ENCODE assay signal across 22 cellular contexts in genomic region chr12:28235017-28235416, GRCh38. TPM values are rescaled to one million over a fixed set of nuclear protein-coding genes. Genes with fewer than 3 reads are reported as not detected.
A peak's percentile ranks its signal among the peaks of the same experiment; 100 is the strongest.
DNase-seq lines count a peak whose midpoint lies in the region; ATAC-seq, FAIRE-seq and TF ChIP-seq lines count a peak whose summit lies in the region.
"Had no signal": no experiment of that assay in that cellular context is flagged by ENCODE, and none has a peak within 500 bp of the region (broad histone marks: within the 10 kb centered on the region; RNA-seq: fewer than 3 reads in every experiment).

No MANE protein-coding gene starts in this region.

- no peaks in the 10 kb centered on the region for H3K79me1 ChIP-seq in neuronal stem cell (ENCODE audit: low read depth, low read length)

- CTCF ChIA-PET in activated CD8-positive, alpha-beta memory T cell treated with anti-CD3 and anti-CD28 coated beads, Interleukin-2, amount 10 ng/mL, durations not matched to agents 7 days and 5 days (lab: Charles Lee): interaction anchor here (1.0 kb wide), 1 partner anchor 44 kb away, joined by 3 read pairs; no protein-coding TSS in a partner anchor
- CTCF ChIA-PET in RWPE1 (lab: Yijun Ruan, JAX): no interaction called here

- DNase-seq in activated CD8-positive, alpha-beta memory T cell treated with anti-CD3 and anti-CD28 coated beads, Interleukin-2, amount 10 ng/mL, durations not matched to agents 7 days and 5 days: no peak
- no peak for DNase-seq in activated CD8-positive, alpha-beta memory T cell treated with anti-CD3 and anti-CD28 coated beads, Interleukin-2, amount 50 U/mL, for 4 hours
- DNase-seq in astrocyte (ENCODE audit: low read depth) (no peak), neuronal stem cell (ENCODE audit: low spot score) (no peak), RWPE1 (ENCODE audit: low spot score) (no peak)
- no peak for DNase-seq in stimulated activated effector memory CD8-positive, alpha-beta T cell treated with anti-CD3 and anti-CD28 coated beads, Interleukin-12 subunit alpha, Interleukin-12 subunit beta, amount 100 ng/mL, for 72 hours (ENCODE audit: low spot score in 2 of 2)
- DNase-seq: Caco-2, DMS79 treated with DMSO at 0.1 percent for 48 hours, GDM1, HCEC 1CT, IMR-90, NCI-H1105, NCI-H187, NCI-H446 treated with DMSO at 0.1 percent for 48 hours, NCI-H748 treated with DMSO at 0.1 percent for 48 hours, Right ventricle myocardium superior, SK-N-SH had no signal

- no peak overlapping the region for H2BK15ac ChIP-seq in neuronal stem cell (ENCODE audit: low read length)

- no peaks in the 10 kb centered on the region for H3K9me3 Mint-ChIP-seq in activated CD8-positive, alpha-beta memory T cell treated with anti-CD3 and anti-CD28 coated beads, Interleukin-2, amount 10 ng/mL, durations not matched to agents 7 days and 5 days (ENCODE audit: low read depth)
- no peaks in the 10 kb centered on the region for H3K9me3 Mint-ChIP-seq in astrocyte (ENCODE audit: unreplicated experiment)
- H3K9me3 Mint-ChIP-seq in stimulated activated effector memory CD8-positive, alpha-beta T cell treated with anti-CD3 and anti-CD28 coated beads, Interleukin-12 subunit alpha, Interleukin-12 subunit beta, amount 100 ng/mL, for 72 hours: no peaks in the 10 kb centered on the region

- no peaks in the 10 kb centered on the region for H4K20me1 ChIP-seq in KMS-11 (ENCODE audit: insufficient read depth)
- H4K20me1 ChIP-seq in astrocyte (ENCODE audit: insufficient read depth, low read length): no peaks in the 10 kb centered on the region

- H2BK12ac ChIP-seq in neuronal stem cell (ENCODE audit: low read length): no peak overlapping the region

- no peak overlapping the region for H2BK120ac ChIP-seq in neuronal stem cell (ENCODE audit: low read depth, low read length)

- POLR2A ChIA-PET in RWPE1 (lab: Yijun Ruan, JAX; ENCODE audit: low non-redundant PET): no interaction called here

- H4K8ac ChIP-seq in neuronal stem cell (ENCODE audit: low read depth, low read length): no peak overlapping the region

- H3K18ac ChIP-seq in neuronal stem cell (ENCODE audit: low read length): no peak overlapping the region

- TF ChIP-seq CTCF in KMS-11 (conservative IDR thresholded peaks at IDR 0.05; ENCODE audit: low read depth, low read length) (no peak), astrocyte (IDR thresholded peaks at IDR 0.05; ENCODE audit: insufficient read depth, low read depth, low read length) (no peak), RWPE1 (conservative IDR thresholded peaks at IDR 0.05; ENCODE audit: low read depth) (no peak)

- H4K91ac ChIP-seq in neuronal stem cell (ENCODE audit: low read depth, low read length, poor library complexity): no peak overlapping the region

- H3K36me3 ChIP-seq in KMS-11 (ENCODE audit: insufficient read depth) (no peaks in the 10 kb centered on the region), astrocyte (ENCODE audit: insufficient read depth, low read length) (no peaks in the 10 kb centered on the region), neuronal stem cell (replicated peaks in 1 of 2; ENCODE audit: control insufficient read depth in 2 of 2, insufficient read depth in 2 of 2, low read length in 2 of 2) (no peaks in the 10 kb centered on the region)

- H3K23ac ChIP-seq in neuronal stem cell (ENCODE audit: low read depth, low read length, poor library complexity): no peak overlapping the region

- H3K9me3 ChIP-seq in astrocyte (ENCODE audit: insufficient read depth, low read depth, low read length) (no peaks in the 10 kb centered on the region), neuronal stem cell (replicated peaks in 1 of 2; ENCODE audit: control insufficient read depth in 2 of 2, insufficient read depth in 1 of 2, low read depth in 1 of 2, low read length in 2 of 2) (no peaks in the 10 kb centered on the region)
- H3K9me3 ChIP-seq: SK-N-SH had no signal

- H3K79me2 ChIP-seq in KMS-11 (ENCODE audit: insufficient read depth, low read depth) (0 out of 2 replicates have a peak, but pooled peaks cover 6% of the 10 kb centered on the region), astrocyte (ENCODE audit: insufficient read depth, low read length) (peaks cover 2% of the 10 kb centered on the region)

- H2BK5ac ChIP-seq in neuronal stem cell (ENCODE audit: low read length): no peak overlapping the region

- no peak overlapping the region for H3K4me3 Mint-ChIP-seq in activated CD8-positive, alpha-beta memory T cell treated with anti-CD3 and anti-CD28 coated beads, Interleukin-2, amount 10 ng/mL, durations not matched to agents 7 days and 5 days
- no peak overlapping the region for H3K4me3 Mint-ChIP-seq in astrocyte (ENCODE audit: unreplicated experiment)
- no peak overlapping the region for H3K4me3 Mint-ChIP-seq in stimulated activated effector memory CD8-positive, alpha-beta T cell treated with anti-CD3 and anti-CD28 coated beads, Interleukin-12 subunit alpha, Interleukin-12 subunit beta, amount 100 ng/mL, for 72 hours
- H3K4me3 Mint-ChIP-seq: CD14-positive monocyte had no signal

- H3K27ac ChIP-seq in KMS-11: peak overlapping the region; percentile 25
- no peak overlapping the region for H3K27ac ChIP-seq in astrocyte (ENCODE audit: low read depth, low read length)
- no peak overlapping the region for H3K27ac ChIP-seq in neuronal stem cell (replicated peaks; ENCODE audit: low read length)
- no peak overlapping the region for H3K27ac ChIP-seq in RWPE1

- no peak for FAIRE-seq in astrocyte (lab: Jason Lieb, UNC)
- FAIRE-seq: A204.1 had no signal

- no peak overlapping the region for H3K9ac ChIP-seq in KMS-11
- H3K9ac ChIP-seq in astrocyte (ENCODE audit: low read length): no peak overlapping the region
- no peak overlapping the region for H3K9ac ChIP-seq in neuronal stem cell (ENCODE audit: low read depth, low read length, poor library complexity)
- H3K9ac ChIP-seq: SK-N-SH had no signal

- ATAC-seq in activated CD8-positive, alpha-beta memory T cell treated with anti-CD3 and anti-CD28 coated beads, Interleukin-2, amount 10 ng/mL, durations not matched to agents 7 days and 5 days: no peak
- ATAC-seq in stimulated activated effector memory CD8-positive, alpha-beta T cell treated with anti-CD3 and anti-CD28 coated beads, Interleukin-12 subunit alpha, Interleukin-12 subunit beta, amount 100 ng/mL, for 72 hours: peak; percentile 69
- ATAC-seq in GM21381 (IDR thresholded peaks at IDR 0.05; ENCODE audit: unreplicated experiment): no peak
- ATAC-seq: Panc1 had no signal

- H3K14ac ChIP-seq in neuronal stem cell (ENCODE audit: low read length): no peak overlapping the region

- H3K4me1 Mint-ChIP-seq in activated CD8-positive, alpha-beta memory T cell treated with anti-CD3 and anti-CD28 coated beads, Interleukin-2, amount 10 ng/mL, durations not matched to agents 7 days and 5 days: peaks cover 21% of the 10 kb centered on the region
- H3K4me1 Mint-ChIP-seq in astrocyte (ENCODE audit: low read depth, unreplicated experiment): peaks cover 12% of the 10 kb centered on the region
- peaks cover 22% of the 10 kb centered on the region for H3K4me1 Mint-ChIP-seq in stimulated activated effector memory CD8-positive, alpha-beta T cell treated with anti-CD3 and anti-CD28 coated beads, Interleukin-12 subunit alpha, Interleukin-12 subunit beta, amount 100 ng/mL, for 72 hours
- H3K4me1 Mint-ChIP-seq: CD14-positive monocyte had no signal

- no CpG with 5 or more reads among the region's 1 CpG for WGBS in neuronal stem cell (ENCODE audit: extremely low coverage in 2 of 2, insufficient read length in 2 of 2, insufficient replicate concordance in 1 of 2), 2 donors

- H2AFZ ChIP-seq in KMS-11 (ENCODE audit: low read depth) (no peak overlapping the region), astrocyte (ENCODE audit: low read depth, low read length) (no peak overlapping the region), neuronal stem cell (ENCODE audit: low read length) (no peak overlapping the region)

- H3K4me1 ChIP-seq in KMS-11 (ENCODE audit: low read depth, poor library complexity, severe bottlenecking): peaks cover 21% of the 10 kb centered on the region
- H3K4me1 ChIP-seq in astrocyte (ENCODE audit: insufficient read depth, low read length): no peaks in the 10 kb centered on the region
- no peaks in the 10 kb centered on the region for H3K4me1 ChIP-seq in neuronal stem cell (ENCODE audit: control insufficient read depth in 2 of 2, insufficient read depth in 1 of 2, low read depth in 1 of 2, low read length in 2 of 2)
- H3K4me1 ChIP-seq: Caco-2 had no signal

- H3K4ac ChIP-seq in neuronal stem cell (ENCODE audit: low read length): no peak overlapping the region

- H3K27me3 ChIP-seq in KMS-11 (ENCODE audit: insufficient read depth, low read depth) (no peaks in the 10 kb centered on the region), astrocyte (ENCODE audit: insufficient read depth, low read length) (no peaks in the 10 kb centered on the region), neuronal stem cell (ENCODE audit: control insufficient read depth in 3 of 3, insufficient read depth in 3 of 3, low read depth in 1 of 3, low read length in 3 of 3) (no peaks in the 10 kb centered on the region)

- no peak overlapping the region for H2AK5ac ChIP-seq in neuronal stem cell (ENCODE audit: low read depth, low read length)

- H3K27me3 Mint-ChIP-seq in activated CD8-positive, alpha-beta memory T cell treated with anti-CD3 and anti-CD28 coated beads, Interleukin-2, amount 10 ng/mL, durations not matched to agents 7 days and 5 days: no peaks in the 10 kb centered on the region
- no peaks in the 10 kb centered on the region for H3K27me3 Mint-ChIP-seq in astrocyte (ENCODE audit: low read depth, unreplicated experiment)

- peaks cover 17% of the 10 kb centered on the region for H3K36me3 Mint-ChIP-seq in activated CD8-positive, alpha-beta memory T cell treated with anti-CD3 and anti-CD28 coated beads, Interleukin-2, amount 10 ng/mL, durations not matched to agents 7 days and 5 days
- H3K36me3 Mint-ChIP-seq in astrocyte (ENCODE audit: low read depth, unreplicated experiment): no peaks in the 10 kb centered on the region
- H3K36me3 Mint-ChIP-seq in stimulated activated effector memory CD8-positive, alpha-beta T cell treated with anti-CD3 and anti-CD28 coated beads, Interleukin-12 subunit alpha, Interleukin-12 subunit beta, amount 100 ng/mL, for 72 hours: no peaks in the 10 kb centered on the region

- peak overlapping the region; percentile 27; the same call in 1 of the 2 replicates for H3K4me2 ChIP-seq in KMS-11
- no peak overlapping the region for H3K4me2 ChIP-seq in astrocyte (ENCODE audit: low read length)
- H3K4me2 ChIP-seq in neuronal stem cell (ENCODE audit: insufficient read depth, low read length, poor library complexity, severe bottlenecking): no peak overlapping the region
- H3K4me2 ChIP-seq: SK-N-SH had no signal

- H3K4me3 ChIP-seq in KMS-11 (IDR thresholded peaks at IDR 0.05; ENCODE audit: insufficient read depth, low read depth, low read length) (no peak overlapping the region), astrocyte (ENCODE audit: insufficient read depth, low read depth, low read length) (no peak overlapping the region), neuronal stem cell (ENCODE audit: low read length in 2 of 2) (no peak overlapping the region)

- peak overlapping the region; percentile 7 for H3K27ac Mint-ChIP-seq in activated CD8-positive, alpha-beta memory T cell treated with anti-CD3 and anti-CD28 coated beads, Interleukin-2, amount 10 ng/mL, durations not matched to agents 7 days and 5 days
- peak overlapping the region; percentile 30 for H3K27ac Mint-ChIP-seq in astrocyte (ENCODE audit: unreplicated experiment)
- H3K27ac Mint-ChIP-seq in stimulated activated effector memory CD8-positive, alpha-beta T cell treated with anti-CD3 and anti-CD28 coated beads, Interleukin-12 subunit alpha, Interleukin-12 subunit beta, amount 100 ng/mL, for 72 hours: no peak overlapping the region
- H3K27ac Mint-ChIP-seq: CD14-positive monocyte had no signal

RNA-seq across cellular contexts. Expression of gene CCDC91, which starts 44.8 kb away (rescaled TPM):
- 10 to 100 TPM; 18.3 to 22.9 TPM for total RNA-seq in activated CD8-positive, alpha-beta memory T cell treated with anti-CD3 and anti-CD28 coated beads, Interleukin-2, amount 10 ng/mL, durations not matched to agents 7 days and 5 days
- 18.3 and 19.3 TPM in 2 replicates for total RNA-seq in astrocyte
- 30.9 TPM for polyA plus RNA-seq in neuronal stem cell (2013, experiment 1 of 2)
- polyA plus RNA-seq in neuronal stem cell (2013, experiment 2 of 2): 35.1 TPM
